ENCODE assay signal across 8 cellular contexts in the genomic region with DNA sequence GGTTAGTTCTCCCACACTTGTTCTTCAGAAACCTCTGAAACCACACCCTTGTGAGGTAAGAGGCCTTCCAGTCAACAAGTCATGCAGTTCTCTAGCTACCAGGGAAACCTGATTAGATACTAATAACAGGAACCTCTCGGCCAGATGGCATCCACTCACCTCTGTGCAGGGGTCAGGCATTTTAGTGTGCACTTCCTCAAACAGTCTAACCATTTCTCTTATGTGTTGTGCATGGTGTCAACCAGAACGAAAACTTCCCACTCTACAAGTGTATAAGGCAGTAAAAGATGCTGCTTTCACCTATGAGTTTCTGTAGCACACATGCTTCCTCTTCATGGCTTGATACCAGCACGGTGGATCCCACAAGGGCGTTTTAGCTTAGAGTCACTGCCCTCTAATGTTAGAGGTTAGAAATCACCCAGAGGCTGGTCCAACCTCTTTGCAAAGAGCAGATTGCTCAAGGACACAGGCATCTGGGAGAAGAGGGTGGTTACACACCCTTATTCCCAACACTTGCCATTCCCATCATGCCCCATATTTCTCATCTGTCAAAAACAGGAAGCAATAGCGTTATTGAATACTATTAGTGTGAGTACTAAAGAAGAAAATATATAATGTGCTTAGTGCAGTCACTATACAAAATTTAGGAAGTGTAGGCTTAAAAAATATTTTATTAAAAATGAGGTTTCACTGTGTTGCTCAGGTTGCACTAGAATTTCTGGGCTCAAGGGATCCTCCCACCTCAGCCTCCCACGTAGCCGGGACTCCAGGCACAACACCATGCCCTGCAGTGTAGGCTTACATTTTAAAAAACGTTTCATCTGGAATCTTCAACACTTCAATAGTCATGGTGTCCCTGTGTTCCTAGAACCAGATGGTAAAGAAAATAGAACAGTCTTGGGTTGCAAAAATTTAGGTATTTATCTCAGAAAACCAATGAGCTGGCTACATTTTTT. TPM values are rescaled to one million over a fixed set of nuclear protein-coding genes. Genes with fewer than 3 reads are reported as not detected.
DNase-seq lines count a peak whose midpoint lies in the region; ATAC-seq and TF ChIP-seq lines count a peak whose summit lies in the region.

No MANE protein-coding gene starts in this region.

- H3K9me3 ChIP-seq in lung (ENCODE audit: control insufficient read depth in 2 of 2, insufficient read depth in 1 of 2, low read length in 1 of 2), result no peaks in the 10 kb centered on the region

- no peaks in the 10 kb centered on the region for H3K4me1 ChIP-seq in lung (ENCODE audit: control insufficient read depth in 2 of 2, insufficient read depth in 2 of 2, low read length in 2 of 2)

- ATAC-seq in GM21423 (IDR thresholded peaks at IDR 0.05; ENCODE audit: unreplicated experiment), result peak; percentile 98
- peak; percentile 98 for ATAC-seq in HG03571 (IDR thresholded peaks at IDR 0.05; ENCODE audit: unreplicated experiment)
- peak; percentile 85 for ATAC-seq in lung (ENCODE audit: insufficient read depth, low FRiP score)

- no peak overlapping the region for H3K27ac ChIP-seq in coronary artery
- peak overlapping the region in 1 of 2 donors; percentile 88 for H3K27ac ChIP-seq in lung (ENCODE audit: low read depth in 1 of 2, low read length in 1 of 2)

- H3K27me3 ChIP-seq in lung (ENCODE audit: control insufficient read depth, insufficient read depth), result no peaks in the 10 kb centered on the region

- no peaks in the 10 kb centered on the region for H3K36me3 ChIP-seq in lung (ENCODE audit: control insufficient read depth in 2 of 2, insufficient read depth in 2 of 2, low read length in 2 of 2)

- TF ChIP-seq CTCF in coronary artery (IDR thresholded peaks at IDR 0.05) (no peak), lung (IDR thresholded peaks at IDR 0.05; ENCODE audit: control extremely low read depth, extremely low read depth) (no peak)

- 33 to 36% methylated on average over 8 of the region's 8 CpGs for WGBS in lung, 2 donors

- H3K4me3 ChIP-seq in coronary artery, result no peak overlapping the region
- no peak overlapping the region for H3K4me3 ChIP-seq in lung

- DNase-seq in activated CD4-positive, alpha-beta T cell treated with anti-CD3 and anti-CD28 coated beads for 48 hours, result peak; percentile 35
- no peak for DNase-seq in activated CD4-positive, alpha-beta T cell treated with anti-CD3 and anti-CD28 coated beads for 4 hours
- DNase-seq in RPMI7951 (ENCODE audit: low read depth) (peak; percentile 77), coronary artery (ENCODE audit: low spot score) (peak; percentile 56), lung (ENCODE audit: low spot score) (peak; percentile 80)
- DNase-seq in effector CD8-positive, alpha-beta T cell (lab: John Stamatoyannopoulos, UW), result no peak

RNA-seq across cellular contexts. Expression of a gene that starts 34.5 kb away (rescaled TPM):
- 34.2 and 41.7 TPM in 2 replicates for total RNA-seq in RPMI7951 (2014; rRNA removed; shearing (Covaris generic))
- 100 to 1,000 TPM in 1 of 2 donors, 10 to 100 TPM in 1; 32.1 to 114 TPM for total RNA-seq in lung
- polyA plus RNA-seq in lung, result 10 to 100 TPM; 21.5 to 67.0 TPM

RNA-seq across cellular contexts. Expression of a gene that starts 59.2 kb away (rescaled TPM):
- total RNA-seq in RPMI7951 (2014; rRNA removed; shearing (Covaris generic)), result 54.5 and 61.0 TPM in 2 replicates
- total RNA-seq in lung, result 100 to 1,000 TPM; 149 to 190 TPM
- 10 to 100 TPM; 34.4 to 48.6 TPM for polyA plus RNA-seq in lung

Comparison
In these comparisons a context has a peak if more than half of its experiments do, and no peak if none do; other contexts are left out.
1. DNase-seq: peak in activated CD4-positive, alpha-beta T cell treated with anti-CD3 and anti-CD28 coated beads for 48 hours (single experiment), RPMI7951 (single experiment), coronary artery (single experiment) and lung (single experiment); none in activated CD4-positive, alpha-beta T cell treated with anti-CD3 and anti-CD28 coated beads for 4 hours (0 of 2) and effector CD8-positive, alpha-beta T cell (single experiment).
2. Peak in every context shown above with its lines, with median percentiles within 50 percentile points of each other: ATAC-seq.